13 cellular contexts compared by ENCODE assay signal in genomic region chr2:111037136-111037535, GRCh38.
DNase-seq lines count a peak whose midpoint lies in the region; ATAC-seq and TF ChIP-seq lines count a peak whose summit lies in the region.
"Had no signal": no experiment of that assay in that cellular context is flagged by ENCODE, and none has a peak within 500 bp of the region (broad histone marks: within the 10 kb centered on the region; RNA-seq: fewer than 3 reads in every experiment).

No MANE protein-coding gene starts in this region.

- no peak overlapping the region for H3K4me3 ChIP-seq in right atrium auricular region
- no peak overlapping the region for H3K4me3 ChIP-seq in left ventricle myocardium inferior
- H3K4me3 ChIP-seq in MM.1S (ENCODE audit: low read length): no peak overlapping the region

- POLR2A ChIA-PET in activated CD8-positive, alpha-beta T cell treated with anti-CD3 and anti-CD28 coated beads, Interleukin-2, amount 10 ng/mL, durations not matched to agents 7 days and 5 days (lab: Charles Lee): no interaction called here

- H3K4me1 ChIP-seq in right atrium auricular region: peaks cover 0 to 13% of the 10 kb centered on the region in 2 donors
- H3K4me1 ChIP-seq in left ventricle myocardium inferior: peaks cover 15% of the 10 kb centered on the region
- peaks cover 49% of the 10 kb centered on the region for H3K4me1 ChIP-seq in MM.1S (ENCODE audit: low read length)

- ATAC-seq in activated CD8-positive, alpha-beta T cell treated with anti-CD3 and anti-CD28 coated beads, Interleukin-2, amount 10 ng/mL, durations not matched to agents 7 days and 5 days: no peak
- no peak for ATAC-seq in HG02623 (IDR thresholded peaks at IDR 0.05; ENCODE audit: unreplicated experiment)
- ATAC-seq in GM21526 (IDR thresholded peaks at IDR 0.05; ENCODE audit: low FRiP score, unreplicated experiment): no peak

- peaks cover 4% of the 10 kb centered on the region for H3K27me3 Mint-ChIP-seq in activated CD8-positive, alpha-beta T cell treated with anti-CD3 and anti-CD28 coated beads, Interleukin-2, amount 10 ng/mL, durations not matched to agents 7 days and 5 days (ENCODE audit: low read depth)
- peaks cover 5% of the 10 kb centered on the region for H3K27me3 Mint-ChIP-seq in Calu3 (ENCODE audit: unreplicated experiment)

- H3K4me2 ChIP-seq in MM.1S (ENCODE audit: low read depth, low read length): 0 out of 2 replicates have a peak overlapping the region, but pooled peaks have one; percentile 4

- H3K36me3 Mint-ChIP-seq in activated CD8-positive, alpha-beta T cell treated with anti-CD3 and anti-CD28 coated beads, Interleukin-2, amount 10 ng/mL, durations not matched to agents 7 days and 5 days (ENCODE audit: low read depth): no peaks in the 10 kb centered on the region
- H3K36me3 Mint-ChIP-seq in Calu3 (ENCODE audit: insufficient read depth, unreplicated experiment): peaks cover 9% of the 10 kb centered on the region
- H3K36me3 Mint-ChIP-seq: activated CD4-positive, alpha-beta memory T cell treated with anti-CD3 and anti-CD28 coated beads for 36 hours; activated naive CD4-positive, alpha-beta T cell treated with anti-CD3 and anti-CD28 coated beads, Interleukin-2, amount 10 ng/mL, durations not matched to agents 7 days and 5 days had no signal

- DNase-seq in right atrium auricular region (ENCODE audit: low spot score) (peak; percentile 16), left ventricle myocardium inferior (no peak), MM.1S (no peak), Calu3 (no peak), NCI-H748 (lab: John Stamatoyannopoulos, UW; ENCODE audit: unreplicated experiment) (no peak)
- peak; percentile 9 for DNase-seq in activated CD8-positive, alpha-beta T cell treated with anti-CD3 and anti-CD28 coated beads, Interleukin-2, amount 10 ng/mL, durations not matched to agents 7 days and 5 days
- DNase-seq: activated CD4-positive, alpha-beta memory T cell treated with anti-CD3 and anti-CD28 coated beads for 36 hours; activated naive CD4-positive, alpha-beta T cell treated with anti-CD3 and anti-CD28 coated beads, Interleukin-2, amount 10 ng/mL, durations not matched to agents 7 days and 5 days; NCI-H345 had no signal

- H3K9me2 ChIP-seq in MM.1S (replicated peaks; ENCODE audit: insufficient read depth, low read length): no peaks in the 10 kb centered on the region

- H3K4me3 Mint-ChIP-seq in activated CD8-positive, alpha-beta T cell treated with anti-CD3 and anti-CD28 coated beads, Interleukin-2, amount 10 ng/mL, durations not matched to agents 7 days and 5 days: no peak overlapping the region
- H3K4me3 Mint-ChIP-seq in Calu3 (ENCODE audit: low read depth, unreplicated experiment): no peak overlapping the region
- H3K4me3 Mint-ChIP-seq: activated CD4-positive, alpha-beta memory T cell treated with anti-CD3 and anti-CD28 coated beads for 36 hours; activated naive CD4-positive, alpha-beta T cell treated with anti-CD3 and anti-CD28 coated beads, Interleukin-2, amount 10 ng/mL, durations not matched to agents 7 days and 5 days; T-helper 2 cell treated with Interferon-gamma antibody and Interleukin-4, amounts not matched to agents 5 μg/mL and 100 μg/mL, for 36 hours had no signal

- intact Hi-C loops in left ventricle myocardium inferior (cut with micrococcal nuclease) (no loop called here), Calu3 (cut with micrococcal nuclease; ENCODE audit: unreplicated experiment) (no loop called here)

- H3K9me3 Mint-ChIP-seq in activated CD8-positive, alpha-beta T cell treated with anti-CD3 and anti-CD28 coated beads, Interleukin-2, amount 10 ng/mL, durations not matched to agents 7 days and 5 days (ENCODE audit: insufficient read depth): no peaks in the 10 kb centered on the region
- no peaks in the 10 kb centered on the region for H3K9me3 Mint-ChIP-seq in Calu3 (ENCODE audit: low read depth, unreplicated experiment)
- H3K9me3 Mint-ChIP-seq: activated CD4-positive, alpha-beta memory T cell treated with anti-CD3 and anti-CD28 coated beads for 36 hours; activated naive CD4-positive, alpha-beta T cell treated with anti-CD3 and anti-CD28 coated beads, Interleukin-2, amount 10 ng/mL, durations not matched to agents 7 days and 5 days; T-helper 2 cell treated with Interferon-gamma antibody and Interleukin-4, amounts not matched to agents 5 μg/mL and 100 μg/mL, for 36 hours had no signal

- H4K20me1 ChIP-seq in MM.1S (ENCODE audit: insufficient read depth, low read length): no peaks in the 10 kb centered on the region

- no peak overlapping the region for H2AFZ ChIP-seq in MM.1S (ENCODE audit: low read length)

- no peaks in the 10 kb centered on the region for H3K79me2 ChIP-seq in MM.1S (ENCODE audit: low read length)

- H3K9ac ChIP-seq in MM.1S (ENCODE audit: low read length): no peak overlapping the region

- TF ChIP-seq CTCF in right atrium auricular region (IDR thresholded peaks at IDR 0.05): no peak
- no peak for TF ChIP-seq CTCF in left ventricle myocardium inferior (IDR thresholded peaks at IDR 0.05; ENCODE audit: borderline replicate concordance)
- TF ChIP-seq CTCF in MM.1S (IDR thresholded peaks at IDR 0.05; ENCODE audit: low read length): no peak
- TF ChIP-seq CTCF in Calu3 (IDR thresholded peaks at IDR 0.05; ENCODE audit: unreplicated experiment): no peak

- H3K27ac ChIP-seq in right atrium auricular region: no peak overlapping the region
- no peak overlapping the region for H3K27ac ChIP-seq in left ventricle myocardium inferior (replicated peaks)
- H3K27ac ChIP-seq in MM.1S (ENCODE audit: low read length): peak overlapping the region; percentile 38

- CTCF ChIA-PET in activated CD8-positive, alpha-beta T cell treated with anti-CD3 and anti-CD28 coated beads, Interleukin-2, amount 10 ng/mL, durations not matched to agents 7 days and 5 days (lab: Charles Lee): interaction anchor here (1.1 kb wide), 1 partner anchor 63 kb away, joined by 3 read pairs; no protein-coding TSS in a partner anchor
- CTCF ChIA-PET in Calu3 (lab: Charles Lee): no interaction called here

- no peaks in the 10 kb centered on the region for H3K9me3 ChIP-seq in right atrium auricular region
- H3K9me3 ChIP-seq in left ventricle myocardium inferior (replicated peaks): no peaks in the 10 kb centered on the region
- no peaks in the 10 kb centered on the region for H3K9me3 ChIP-seq in MM.1S (replicated peaks; ENCODE audit: insufficient read depth, low read length)

- no peaks in the 10 kb centered on the region for H3F3A ChIP-seq in MM.1S (ENCODE audit: insufficient read depth, low read length)

- H3K4me1 Mint-ChIP-seq in activated CD8-positive, alpha-beta T cell treated with anti-CD3 and anti-CD28 coated beads, Interleukin-2, amount 10 ng/mL, durations not matched to agents 7 days and 5 days (ENCODE audit: low read depth): peaks cover 7% of the 10 kb centered on the region
- peaks cover 28% of the 10 kb centered on the region for H3K4me1 Mint-ChIP-seq in Calu3 (ENCODE audit: low read depth, unreplicated experiment)
- H3K4me1 Mint-ChIP-seq: activated naive CD4-positive, alpha-beta T cell treated with anti-CD3 and anti-CD28 coated beads, Interleukin-2, amount 10 ng/mL, durations not matched to agents 7 days and 5 days had no signal

- H3K27ac Mint-ChIP-seq in activated CD8-positive, alpha-beta T cell treated with anti-CD3 and anti-CD28 coated beads, Interleukin-2, amount 10 ng/mL, durations not matched to agents 7 days and 5 days: no peak overlapping the region
- H3K27ac Mint-ChIP-seq in Calu3 (ENCODE audit: unreplicated experiment): no peak overlapping the region
- H3K27ac Mint-ChIP-seq: activated CD4-positive, alpha-beta memory T cell treated with anti-CD3 and anti-CD28 coated beads for 36 hours; activated naive CD4-positive, alpha-beta T cell treated with anti-CD3 and anti-CD28 coated beads, Interleukin-2, amount 10 ng/mL, durations not matched to agents 7 days and 5 days; progenitor cell of endocrine pancreas; T-helper 2 cell treated with Interferon-gamma antibody and Interleukin-4, amounts not matched to agents 5 μg/mL and 100 μg/mL, for 36 hours had no signal

- H3K36me3 ChIP-seq in right atrium auricular region (no peaks in the 10 kb centered on the region), left ventricle myocardium inferior (no peaks in the 10 kb centered on the region), MM.1S (replicated peaks; ENCODE audit: insufficient read depth, low read length) (no peaks in the 10 kb centered on the region)

- H3K27me3 ChIP-seq in right atrium auricular region (no peaks in the 10 kb centered on the region), left ventricle myocardium inferior (ENCODE audit: low read depth) (peaks cover 32% of the 10 kb centered on the region), MM.1S (replicated peaks; ENCODE audit: insufficient read depth, low read length) (no peaks in the 10 kb centered on the region)

- BruUV-seq in Calu3 (replicated peaks; lab: Mats Ljungman, UMichigan): no TSS peak

Comparison
In these comparisons a context has a peak if more than half of its experiments do, and no peak if none do; other contexts are left out.
1. DNase-seq: peak in right atrium auricular region (single experiment) and activated CD8-positive, alpha-beta T cell treated with anti-CD3 and anti-CD28 coated beads, Interleukin-2, amount 10 ng/mL, durations not matched to agents 7 days and 5 days (single experiment); none in left ventricle myocardium inferior (single experiment), MM.1S (single experiment), Calu3 (single experiment) and NCI-H748 (single experiment).